8 cellular contexts compared by ENCODE assay signal in the genomic region with DNA sequence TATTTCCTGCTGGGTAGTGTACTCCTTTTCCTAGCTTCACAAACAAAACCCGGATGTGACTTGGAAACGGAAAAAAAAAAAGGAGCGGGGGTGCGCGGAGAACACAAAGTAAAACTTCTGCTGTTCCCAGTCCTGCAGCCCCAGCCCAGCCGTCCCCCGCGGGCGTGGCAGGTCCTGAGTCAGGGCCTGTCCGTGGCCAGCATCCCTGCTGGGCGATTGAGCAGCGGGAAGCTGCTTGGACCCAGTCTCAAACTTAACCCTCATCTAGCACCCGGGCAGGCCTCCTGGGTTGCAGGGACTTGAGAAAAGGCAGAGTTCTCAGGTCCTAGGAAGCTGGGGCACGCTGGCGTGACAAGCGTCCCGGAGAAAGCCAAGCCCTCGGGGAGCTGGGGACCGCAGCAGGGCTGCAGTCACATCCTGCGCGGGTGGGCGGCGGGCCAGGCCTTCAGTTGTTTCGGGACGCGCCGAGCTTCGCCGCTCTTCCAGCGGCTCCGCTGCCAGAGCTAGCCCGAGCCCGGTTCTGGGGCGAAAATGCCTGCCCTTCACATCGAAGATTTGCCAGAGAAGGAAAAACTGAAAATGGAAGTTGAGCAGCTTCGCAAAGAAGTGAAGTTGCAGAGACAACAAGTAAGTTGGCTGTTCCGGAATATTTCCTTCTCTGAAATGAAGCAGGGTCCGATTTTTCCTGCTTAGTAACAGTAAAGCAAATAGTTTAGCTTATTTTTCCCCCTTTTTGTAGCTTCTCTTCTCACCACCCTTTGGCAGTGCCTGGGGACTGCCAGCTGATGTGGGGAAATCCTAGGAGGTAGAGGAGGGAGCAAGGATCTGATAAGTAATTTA. TPM values are rescaled to one million over a fixed set of nuclear protein-coding genes. Genes with fewer than 3 reads are reported as not detected.
DNase-seq lines count a peak whose midpoint lies in the region; ATAC-seq lines count a peak whose summit lies in the region.

Gene GNG11, plus strand, starts transcription at position 129 of the 840 bp plus-strand sequence. Its CDS starts 403 bp downstream, at position 532.

- H3K27ac ChIP-seq in epithelial cell of prostate (peak within 1 kb of the TSS; percentile 18), mesendoderm (ENCODE audit: low read depth, low read length) (peak within 1 kb of the TSS; percentile 86)

- H3K4ac ChIP-seq in mesendoderm (ENCODE audit: low read depth, low read length) = peak within 1 kb of the TSS; percentile 64

- CTCF ChIA-PET in activated CD4-positive, alpha-beta T cell treated with anti-CD3 and anti-CD28 coated beads, Interleukin-2, amount 10 ng/mL, durations not matched to agents 7 days and 5 days (lab: Charles Lee) = interaction anchor here (0.6 to 0.7 kb wide), 3 partner anchors 25 to 1418 kb away, joined by 3 read pairs; no protein-coding TSS in a partner anchor

- peak within 1 kb of the TSS; percentile 68 for H2BK120ac ChIP-seq in mesendoderm (ENCODE audit: low read depth, low read length)

- ATAC-seq in GM21360 (IDR thresholded peaks at IDR 0.05; ENCODE audit: unreplicated experiment) = peak; percentile 87
- peak; percentile 74 for ATAC-seq in HG03575 (IDR thresholded peaks at IDR 0.05; ENCODE audit: extremely low read depth, insufficient number of reproducible peaks, low FRiP score, unreplicated experiment)
- peak; percentile 87 for ATAC-seq in stimulated activated memory B cell treated with anti-CD40 and anti-IgM and Interleukin-4, amounts not matched to agents 10 μg/mL and 1 μg/mL and 100 μg/mL, for 72 hours

- H2BK15ac ChIP-seq in mesendoderm (replicated peaks; ENCODE audit: low read depth) = no peak within 1 kb of the TSS

- H2AK5ac ChIP-seq in mesendoderm (ENCODE audit: low read length) = no peak within 1 kb of the TSS

- H3K79me1 ChIP-seq in mesendoderm (ENCODE audit: low read length) = no peaks in the 10 kb centered on the region

- no peaks in the 10 kb centered on the region for H3K79me2 ChIP-seq in mesendoderm (ENCODE audit: control insufficient read depth, insufficient read depth, low read length)

- DNase-seq in DMS79 treated with DMSO at 0.1 percent for 48 hours (lab: John Stamatoyannopoulos, UW) (peak; percentile 10), epithelial cell of prostate (ENCODE audit: low read depth, low spot score) (no peak), mesendoderm (peak; percentile 80), G401 (ENCODE audit: low spot score) (no peak)
- peak; percentile 7 for DNase-seq in activated CD4-positive, alpha-beta T cell treated with anti-CD3 and anti-CD28 coated beads, Interleukin-2, amount 10 ng/mL, durations not matched to agents 7 days and 5 days

- H3K4me3 Mint-ChIP-seq in activated CD4-positive, alpha-beta T cell treated with anti-CD3 and anti-CD28 coated beads, Interleukin-2, amount 10 ng/mL, durations not matched to agents 7 days and 5 days = peak within 1 kb of the TSS; percentile 51
- H3K4me3 Mint-ChIP-seq in stimulated activated memory B cell treated with anti-CD40 and anti-IgM and Interleukin-4, amounts not matched to agents 10 μg/mL and 1 μg/mL and 100 μg/mL, for 72 hours = peak within 1 kb of the TSS; percentile 79

- H4K5ac ChIP-seq in mesendoderm (ENCODE audit: low read length) = peak within 1 kb of the TSS; percentile 47

- H3K27me3 ChIP-seq in mesendoderm (ENCODE audit: insufficient read depth, low read length, poor library complexity) = no peaks in the 10 kb centered on the region

- H3K36me3 Mint-ChIP-seq in activated CD4-positive, alpha-beta T cell treated with anti-CD3 and anti-CD28 coated beads, Interleukin-2, amount 10 ng/mL, durations not matched to agents 7 days and 5 days (ENCODE audit: low read depth) = no peaks in the 10 kb centered on the region
- H3K36me3 Mint-ChIP-seq in stimulated activated memory B cell treated with anti-CD40 and anti-IgM and Interleukin-4, amounts not matched to agents 10 μg/mL and 1 μg/mL and 100 μg/mL, for 72 hours = no peaks in the 10 kb centered on the region

- no peaks in the 10 kb centered on the region for H3K9me3 Mint-ChIP-seq in activated CD4-positive, alpha-beta T cell treated with anti-CD3 and anti-CD28 coated beads, Interleukin-2, amount 10 ng/mL, durations not matched to agents 7 days and 5 days
- H3K9me3 Mint-ChIP-seq in stimulated activated memory B cell treated with anti-CD40 and anti-IgM and Interleukin-4, amounts not matched to agents 10 μg/mL and 1 μg/mL and 100 μg/mL, for 72 hours = no peaks in the 10 kb centered on the region

- peaks cover 36% of the 10 kb centered on the region for H3K27me3 Mint-ChIP-seq in activated CD4-positive, alpha-beta T cell treated with anti-CD3 and anti-CD28 coated beads, Interleukin-2, amount 10 ng/mL, durations not matched to agents 7 days and 5 days
- peaks cover 20% of the 10 kb centered on the region for H3K27me3 Mint-ChIP-seq in stimulated activated memory B cell treated with anti-CD40 and anti-IgM and Interleukin-4, amounts not matched to agents 10 μg/mL and 1 μg/mL and 100 μg/mL, for 72 hours

- peak within 1 kb of the TSS; percentile 88 for H3K9ac ChIP-seq in mesendoderm (ENCODE audit: low read length)

- in situ Hi-C loops in G401 (cut with HindIII; ENCODE audit: low sequenced_read_pairs) = no loop called here

- WGBS in mesendoderm (ENCODE audit: extremely low coverage, insufficient coverage, low lambda C conversion rate) = no CpG with 5 or more reads among the region's 38 CpGs

- no peak within 1 kb of the TSS for H3K27ac Mint-ChIP-seq in activated CD4-positive, alpha-beta T cell treated with anti-CD3 and anti-CD28 coated beads, Interleukin-2, amount 10 ng/mL, durations not matched to agents 7 days and 5 days
- H3K27ac Mint-ChIP-seq in stimulated activated memory B cell treated with anti-CD40 and anti-IgM and Interleukin-4, amounts not matched to agents 10 μg/mL and 1 μg/mL and 100 μg/mL, for 72 hours = peak within 1 kb of the TSS; percentile 86

- no peaks in the 10 kb centered on the region for H3K36me3 ChIP-seq in mesendoderm (ENCODE audit: control insufficient read depth, insufficient read depth, low read length)

- peak within 1 kb of the TSS; percentile 70 for H3K18ac ChIP-seq in mesendoderm (ENCODE audit: low read length)

- peak within 1 kb of the TSS; percentile 75 for H3K4me2 ChIP-seq in mesendoderm (ENCODE audit: low read length)

- H3K4me1 ChIP-seq in mesendoderm (ENCODE audit: control insufficient read depth, low read depth, low read length) = peaks cover 2% of the 10 kb centered on the region

- H2BK5ac ChIP-seq in mesendoderm (ENCODE audit: low read length) = peak within 1 kb of the TSS; percentile 86

- POLR2A ChIA-PET in activated CD4-positive, alpha-beta T cell treated with anti-CD3 and anti-CD28 coated beads, Interleukin-2, amount 10 ng/mL, durations not matched to agents 7 days and 5 days (lab: Charles Lee) = no interaction called here

- H3K56ac ChIP-seq in mesendoderm (ENCODE audit: low read length) = peak within 1 kb of the TSS; percentile 96

- peak within 1 kb of the TSS; percentile 97 for H4K8ac ChIP-seq in mesendoderm (ENCODE audit: low read depth, low read length)

- peaks cover 9% of the 10 kb centered on the region for H3K4me1 Mint-ChIP-seq in activated CD4-positive, alpha-beta T cell treated with anti-CD3 and anti-CD28 coated beads, Interleukin-2, amount 10 ng/mL, durations not matched to agents 7 days and 5 days
- H3K4me1 Mint-ChIP-seq in stimulated activated memory B cell treated with anti-CD40 and anti-IgM and Interleukin-4, amounts not matched to agents 10 μg/mL and 1 μg/mL and 100 μg/mL, for 72 hours = peaks cover 6% of the 10 kb centered on the region

- H3K4me3 ChIP-seq in mesendoderm (ENCODE audit: low read length) = peak within 1 kb of the TSS; percentile 6

- H3K23ac ChIP-seq in mesendoderm (ENCODE audit: low read length) = peak within 1 kb of the TSS; percentile 91

RNA-seq across cellular contexts. Expression of gene GNG11, which starts in this region (rescaled TPM):
- total RNA-seq in activated CD4-positive, alpha-beta T cell treated with anti-CD3 and anti-CD28 coated beads, Interleukin-2, amount 10 ng/mL, durations not matched to agents 7 days and 5 days = not detected
- polyA plus RNA-seq in mesendoderm (2013, experiment 1 of 2) = 1.5 TPM
- 1.7 TPM for polyA plus RNA-seq in mesendoderm (2013, experiment 2 of 2)
- total RNA-seq in G401 (2014; rRNA removed; shearing (Covaris generic)) = not detected in 2 replicates

Comparison
In these comparisons a context has a peak if more than half of its experiments do, and no peak if none do; other contexts are left out.
1. Peak in DNase-seq in activated CD4-positive, alpha-beta T cell treated with anti-CD3 and anti-CD28 coated beads, Interleukin-2, amount 10 ng/mL, durations not matched to agents 7 days and 5 days; RNA of the gene not detected or under 1 TPM.
2. DNase-seq: peak in DMS79 treated with DMSO at 0.1 percent for 48 hours (single experiment) and mesendoderm (single experiment); none in epithelial cell of prostate (single experiment) and G401 (single experiment).
3. Peak in every context shown above with its lines, with median percentiles within 50 percentile points of each other: ATAC-seq.